Comparison of ENCODE assay signal across 14 cellular contexts in the genomic region with DNA sequence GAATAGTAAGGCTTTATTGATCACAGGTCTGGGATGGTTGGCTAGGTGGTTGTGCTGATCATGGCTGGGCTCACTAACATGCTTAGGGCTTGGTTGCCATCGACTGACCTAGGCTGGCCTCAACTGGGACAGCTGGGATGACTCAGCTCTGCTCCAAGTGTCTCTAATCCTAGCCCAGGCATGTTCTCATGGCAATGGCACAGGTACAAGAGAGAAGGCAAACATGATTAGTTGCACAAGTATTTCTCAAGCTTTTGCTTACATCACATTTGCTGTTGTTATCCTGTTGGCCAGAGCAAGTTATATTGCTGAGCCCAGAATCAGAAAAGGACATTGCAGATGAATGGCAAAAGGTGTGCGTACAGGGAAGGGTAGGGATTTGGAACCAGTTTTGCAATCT.
A peak's percentile ranks its signal among the peaks of the same experiment; 100 is the strongest.
DNase-seq lines count a peak whose midpoint lies in the region; ATAC-seq and TF ChIP-seq lines count a peak whose summit lies in the region.
"Had no signal": no experiment of that assay in that cellular context is flagged by ENCODE, and none has a peak within 500 bp of the region (broad histone marks: within the 10 kb centered on the region; RNA-seq: fewer than 3 reads in every experiment).

No MANE protein-coding gene starts in this region.

- H3K27ac ChIP-seq in right cardiac atrium (ENCODE audit: low read length), result no peak overlapping the region
- H3K27ac ChIP-seq in upper lobe of right lung, result peak overlapping the region; percentile 9
- H3K27ac ChIP-seq: coronary artery had no signal

- no peak overlapping the region for H3K9ac ChIP-seq in adipocyte (ENCODE audit: low read length)

- DNase-seq in NCI-H510A treated with DMSO at 0.1 percent for 48 hours (lab: John Stamatoyannopoulos, UW) (peak; percentile 13), NCI-H510A (lab: John Stamatoyannopoulos, UW) (no peak), adipocyte (ENCODE audit: low read depth) (peak; percentile 19), right cardiac atrium (peak in 1 of 3 donors; percentile 25), upper lobe of right lung (no peak), GM13977 (ENCODE audit: low spot score) (no peak), NCI-H1930 (lab: John Stamatoyannopoulos, UW) (no peak), C1 segment of cervical spinal cord (lab: John Stamatoyannopoulos, UW) (no peak)
- DNase-seq: naive thymus-derived CD4-positive, alpha-beta T cell; NCI-H187; SIG-M5; stimulated activated naive CD4-positive, alpha-beta T cell treated with Interleukin-2 at 50 U/mL for 16 hours had no signal

- H3K4me3 ChIP-seq in adipocyte (ENCODE audit: low read length) (no peak overlapping the region), right cardiac atrium (ENCODE audit: low read length) (no peak overlapping the region), upper lobe of right lung (no peak overlapping the region)
- H3K4me3 ChIP-seq: coronary artery had no signal

- H3K36me3 ChIP-seq in adipocyte (ENCODE audit: control insufficient read depth, insufficient read depth, low read length, severe bottlenecking), result no peaks in the 10 kb centered on the region
- no peaks in the 10 kb centered on the region for H3K36me3 ChIP-seq in upper lobe of right lung

- intact Hi-C loops in right cardiac atrium (cut with DNase I), result no loop called here
- intact Hi-C loops in upper lobe of right lung (cut with DNase I), result no loop called here

- H3K4me1 ChIP-seq in adipocyte (ENCODE audit: control insufficient read depth, insufficient read depth, low read length), result peaks cover 11% of the 10 kb centered on the region
- H3K4me1 ChIP-seq in right cardiac atrium (ENCODE audit: control insufficient read depth, insufficient read depth, low read length), result no peaks in the 10 kb centered on the region
- H3K4me1 ChIP-seq in upper lobe of right lung, result no peaks in the 10 kb centered on the region

- H3K9me3 ChIP-seq in adipocyte (ENCODE audit: control insufficient read depth, low read length) (peaks cover 9% of the 10 kb centered on the region), right cardiac atrium (ENCODE audit: control insufficient read depth, low read length) (no peaks in the 10 kb centered on the region), upper lobe of right lung (no peaks in the 10 kb centered on the region)

- WGBS in right cardiac atrium, result 87% methylated on average over 2 of the region's 2 CpGs

- ATAC-seq in right cardiac atrium (peak; percentile 45 to 60), upper lobe of right lung (peak; percentile 92)
- ATAC-seq: naive thymus-derived CD4-positive, alpha-beta T cell; WTC11 had no signal

- in situ Hi-C loops in GM13977 (cut with MboI; ENCODE audit: low pct_unique_long_range_greater_than_20kb, low sequenced_read_pairs, unreplicated experiment), result no loop called here

- H3K27me3 ChIP-seq in adipocyte (replicated peaks; ENCODE audit: control insufficient read depth, insufficient read depth, low read length), result peaks cover 14% of the 10 kb centered on the region
- no peaks in the 10 kb centered on the region for H3K27me3 ChIP-seq in right cardiac atrium (ENCODE audit: control insufficient read depth, insufficient read depth)
- no peaks in the 10 kb centered on the region for H3K27me3 ChIP-seq in upper lobe of right lung

- no peak for TF ChIP-seq CTCF in upper lobe of right lung (IDR thresholded peaks at IDR 0.05)
- TF ChIP-seq CTCF in GM13977 (IDR thresholded peaks at IDR 0.05; ENCODE audit: extremely low read depth, insufficient read depth, missing control alignments), result no peak

Comparison
In these comparisons a context has a peak if more than half of its experiments do, and no peak if none do; other contexts are left out.
1. DNase-seq: peak in NCI-H510A treated with DMSO at 0.1 percent for 48 hours (single experiment) and adipocyte (single experiment); none in NCI-H510A (single experiment), upper lobe of right lung (single experiment), GM13977 (single experiment), NCI-H1930 (0 of 2) and C1 segment of cervical spinal cord (0 of 14).